9 cellular contexts compared by ENCODE assay signal in genomic region chr1:206672844-206673758, GRCh38. TPM values are rescaled to one million over a fixed set of nuclear protein-coding genes. Genes with fewer than 3 reads are reported as not detected.
DNase-seq lines count a peak whose midpoint lies in the region; ATAC-seq and TF ChIP-seq lines count a peak whose summit lies in the region.
"Had no signal": no experiment of that assay in that cellular context is flagged by ENCODE, and none has a peak within 500 bp of the region (broad histone marks: within the 10 kb centered on the region; RNA-seq: fewer than 3 reads in every experiment).

No MANE protein-coding gene starts in this region.

- H3K4me2 ChIP-seq in neural cell (ENCODE audit: low read length) (no peak overlapping the region), SK-N-SH (no peak overlapping the region)

- POLR2A ChIA-PET in SK-N-SH (lab: Yijun Ruan, JAX), result no interaction called here

- H4K20me1 ChIP-seq in neural cell (ENCODE audit: insufficient read depth) (no peaks in the 10 kb centered on the region), SK-N-SH (ENCODE audit: insufficient read depth) (no peaks in the 10 kb centered on the region)

- no peaks in the 10 kb centered on the region for H3K27me3 ChIP-seq in esophagus muscularis mucosa
- no peaks in the 10 kb centered on the region for H3K27me3 ChIP-seq in neural cell (ENCODE audit: insufficient read depth, low read depth, low read length)
- no peaks in the 10 kb centered on the region for H3K27me3 ChIP-seq in SK-N-SH (ENCODE audit: insufficient read depth)

- ATAC-seq in HG03025 (IDR thresholded peaks at IDR 0.05; ENCODE audit: low FRiP score, unreplicated experiment), result no peak
- ATAC-seq in HG02981 (IDR thresholded peaks at IDR 0.05; ENCODE audit: unreplicated experiment), result no peak
- no peak for ATAC-seq in GM21576 (IDR thresholded peaks at IDR 0.05; ENCODE audit: unreplicated experiment)

- H3K9me2 ChIP-seq in neural cell (ENCODE audit: insufficient read depth, low read length) (no peaks in the 10 kb centered on the region), SK-N-SH (no peaks in the 10 kb centered on the region)

- CTCF ChIA-PET in SK-N-SH (lab: Yijun Ruan, JAX), result interaction anchor here (0.7 to 6.2 kb wide), 11 partner anchors 9 to 240 kb away, joined by 3 to 61 read pairs (median 4); no protein-coding TSS in a partner anchor

- TF ChIP-seq RAD21 in neural cell (conservative IDR thresholded peaks at IDR 0.05) (no peak), SK-N-SH (IDR thresholded peaks at IDR 0.05; ENCODE audit: low read length) (no peak)

- WGBS in esophagus muscularis mucosa, result 45% methylated on average over 6 of the region's 6 CpGs
- 77% methylated on average over 6 of the region's 6 CpGs for WGBS in SK-N-SH (ENCODE audit: low lambda C conversion rate)

- DNase-seq in GDM1 (lab: John Stamatoyannopoulos, UW) (peak; percentile 73), NCI-H146 treated with DMSO at 0.1 percent for 48 hours (lab: John Stamatoyannopoulos, UW; ENCODE audit: unreplicated experiment) (peak; percentile 96), esophagus muscularis mucosa (ENCODE audit: extremely low spot score) (no peak), SK-N-SH (no peak)
- DNase-seq: activated T-cell treated with anti-CD3 and anti-CD28 coated beads for 4 hours had no signal

- TF ChIP-seq EP300 in esophagus muscularis mucosa (IDR thresholded peaks at IDR 0.05) (no peak), neural cell (conservative IDR thresholded peaks at IDR 0.05; ENCODE audit: poor library complexity, severe bottlenecking) (no peak), SK-N-SH (IDR thresholded peaks at IDR 0.05; ENCODE audit: borderline replicate concordance in 1 of 2, low read depth in 1 of 2, low read length in 1 of 2) (no peak)

- H2AFZ ChIP-seq in neural cell (ENCODE audit: low read depth, low read length) (peak overlapping the region; percentile 8), SK-N-SH (ENCODE audit: low read depth) (no peak overlapping the region)

- H3K79me2 ChIP-seq in neural cell (replicated peaks; ENCODE audit: insufficient read depth, low read length) (no peaks in the 10 kb centered on the region), SK-N-SH (ENCODE audit: insufficient read depth) (no peaks in the 10 kb centered on the region)

- no peak for TF ChIP-seq POLR2A in esophagus muscularis mucosa (IDR thresholded peaks at IDR 0.05; ENCODE audit: low read depth)

- H3K36me3 ChIP-seq in esophagus muscularis mucosa (no peaks in the 10 kb centered on the region), neural cell (ENCODE audit: insufficient read depth, low read length) (no peaks in the 10 kb centered on the region), SK-N-SH (replicated peaks in 1 of 2; ENCODE audit: control insufficient read depth in 1 of 2, insufficient read depth in 2 of 2, low read length in 1 of 2) (no peaks in the 10 kb centered on the region)

- H3K4me1 ChIP-seq in esophagus muscularis mucosa (peaks cover 38 to 42% (median 41%) of the 10 kb centered on the region in 4 donors), SK-N-SH (ENCODE audit: control insufficient read depth in 1 of 2, insufficient read depth in 2 of 2, low read depth in 1 of 2, low read length in 1 of 2) (peaks cover 0 to 9% of the 10 kb centered on the region in 2 experiments; a peak in 3 of 4 replicates)

- no peak overlapping the region for H3K9ac ChIP-seq in neural cell (ENCODE audit: low read length)
- no peak overlapping the region for H3K9ac ChIP-seq in SK-N-SH

- H3F3A ChIP-seq in neural cell (ENCODE audit: insufficient read depth, low read length, poor library complexity, severe bottlenecking), result no peaks in the 10 kb centered on the region
- no peaks in the 10 kb centered on the region for H3F3A ChIP-seq in SK-N-SH (replicated peaks; ENCODE audit: insufficient read depth)

- H3K27ac ChIP-seq in esophagus muscularis mucosa (replicated peaks in 1 of 4) (peak overlapping the region; percentile 58 to 82 (median 76)), neural cell (ENCODE audit: low read length) (peak overlapping the region; percentile 39), SK-N-SH (ENCODE audit: low read depth in 2 of 2, low read length in 1 of 2) (no peak overlapping the region)

- intact Hi-C loops in esophagus muscularis mucosa (cut with DNase I), result no loop called here

- no peaks in the 10 kb centered on the region for H3K9me3 ChIP-seq in esophagus muscularis mucosa
- no peaks in the 10 kb centered on the region for H3K9me3 ChIP-seq in neural cell (ENCODE audit: low read length)
- no peaks in the 10 kb centered on the region for H3K9me3 ChIP-seq in SK-N-SH

- H3K4me3 ChIP-seq in esophagus muscularis mucosa, result no peak overlapping the region
- H3K4me3 ChIP-seq in neural cell (ENCODE audit: low read length), result no peak overlapping the region
- no peak overlapping the region for H3K4me3 ChIP-seq in SK-N-SH (ENCODE audit: low read depth in 2 of 2, low read length in 1 of 2)

- TF ChIP-seq CTCF in esophagus muscularis mucosa (IDR thresholded peaks at IDR 0.05), result no peak
- no peak for TF ChIP-seq CTCF in neural cell (IDR thresholded peaks at IDR 0.05; ENCODE audit: poor library complexity, severe bottlenecking)
- no peak for TF ChIP-seq CTCF in SK-N-SH (IDR thresholded peaks at IDR 0.05)

TF ChIP-seq in neural cell, 6 proteins besides CTCF, POLR2A, EP300 and RAD21 (continues in another document):
- no peak for TF ChIP-seq REST (IDR thresholded peaks at IDR 0.05; ENCODE audit: borderline replicate concordance)
- TF ChIP-seq SMC3 (conservative IDR thresholded peaks at IDR 0.05; ENCODE audit: poor library complexity), result no peak
- no peak for TF ChIP-seq MXI1 (conservative IDR thresholded peaks at IDR 0.05; ENCODE audit: poor library complexity, severe bottlenecking)
- TF ChIP-seq TAF1 (IDR thresholded peaks at IDR 0.05; ENCODE audit: low read depth), result no peak

TF ChIP-seq in SK-N-SH, 30 proteins besides CTCF, POLR2A, EP300 and RAD21:
- TF ChIP-seq TAF1 (IDR thresholded peaks at IDR 0.05; ENCODE audit: borderline replicate concordance, low read depth, low read length), result no peak
- TF ChIP-seq, protein P1, sequence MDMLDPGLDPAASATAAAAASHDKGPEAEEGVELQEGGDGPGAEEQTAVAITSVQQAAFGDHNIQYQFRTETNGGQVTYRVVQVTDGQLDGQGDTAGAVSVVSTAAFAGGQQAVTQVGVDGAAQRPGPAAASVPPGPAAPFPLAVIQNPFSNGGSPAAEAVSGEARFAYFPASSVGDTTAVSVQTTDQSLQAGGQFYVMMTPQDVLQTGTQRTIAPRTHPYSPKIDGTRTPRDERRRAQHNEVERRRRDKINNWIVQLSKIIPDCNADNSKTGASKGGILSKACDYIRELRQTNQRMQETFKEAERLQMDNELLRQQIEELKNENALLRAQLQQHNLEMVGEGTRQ (IDR thresholded peaks at IDR 0.05; ENCODE audit: borderline replicate concordance, low read depth, low read length), result no peak
- TF ChIP-seq MXI1 (IDR thresholded peaks at IDR 0.05; ENCODE audit: low read depth, low read length), result no peak
- no peak for TF ChIP-seq USF1 (IDR thresholded peaks at IDR 0.05; ENCODE audit: borderline replicate concordance, low read depth)
- no peak for TF ChIP-seq EZH2phosphoT487 (IDR thresholded peaks at IDR 0.05; ENCODE audit: borderline replicate concordance, low read depth)
- no peak for TF ChIP-seq NRF1 (IDR thresholded peaks at IDR 0.05; ENCODE audit: low read depth, low read length)
- TF ChIP-seq, protein P2, sequence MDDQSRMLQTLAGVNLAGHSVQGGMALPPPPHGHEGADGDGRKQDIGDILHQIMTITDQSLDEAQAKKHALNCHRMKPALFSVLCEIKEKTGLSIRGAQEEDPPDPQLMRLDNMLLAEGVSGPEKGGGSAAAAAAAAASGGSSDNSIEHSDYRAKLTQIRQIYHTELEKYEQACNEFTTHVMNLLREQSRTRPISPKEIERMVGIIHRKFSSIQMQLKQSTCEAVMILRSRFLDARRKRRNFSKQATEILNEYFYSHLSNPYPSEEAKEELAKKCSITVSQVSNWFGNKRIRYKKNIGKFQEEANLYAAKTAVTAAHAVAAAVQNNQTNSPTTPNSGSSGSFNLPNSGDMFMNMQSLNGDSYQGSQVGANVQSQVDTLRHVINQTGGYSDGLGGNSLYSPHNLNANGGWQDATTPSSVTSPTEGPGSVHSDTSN (IDR thresholded peaks at IDR 0.05), result no peak
- no peak for TF ChIP-seq CHD2 (IDR thresholded peaks at IDR 0.05; ENCODE audit: low read length, partially characterized antibody)
- TF ChIP-seq MEF2A (IDR thresholded peaks at IDR 0.05; ENCODE audit: borderline replicate concordance, low read depth), result no peak
- TF ChIP-seq ELF1 (IDR thresholded peaks at IDR 0.05), result no peak
- no peak for TF ChIP-seq FOXJ3 (CRISPR knock-in tag; IDR thresholded peaks at IDR 0.05)
TF ChIP-seq in SK-N-SH: peak in this region for 0.

RNA-seq across cellular contexts. Expression of gene MAPKAPK2, which starts 11.6 kb away (rescaled TPM):
- total RNA-seq in esophagus muscularis mucosa, result 10 to 100 TPM; 37.8 to 70.1 (median 61.7) TPM
- polyA plus RNA-seq in neural cell (9.0 and 9.1 TPM in 2 replicates), SK-N-SH (2012; rRNA removed) (45.9 and 46.8 TPM in 2 replicates)
- 9.7 and 12.6 TPM in 2 replicates for polyA minus RNA-seq in neural cell
- 34.8 and 47.6 TPM in 2 replicates for polyA plus RNA-seq in SK-N-SH (2012; cell fraction: cytosol; rRNA removed)
- polyA plus RNA-seq in SK-N-SH (2012; cell fraction: nucleus; rRNA removed), result 75.5 and 84.1 TPM in 2 replicates

RNA-seq across cellular contexts. Expression of gene DYRK3, which starts 37.8 kb away (rescaled TPM):
- 10 to 100 TPM in 2 of 4 donors, 1 to 10 TPM in 2; 5.6 to 14.7 (median 9.0) TPM for total RNA-seq in esophagus muscularis mucosa
- 7.5 and 8.3 TPM in 2 replicates for polyA plus RNA-seq in neural cell
- polyA minus RNA-seq in neural cell, result 15.8 and 24.0 TPM in 2 replicates
- 3.6 and 5.8 TPM in 2 replicates for polyA plus RNA-seq in SK-N-SH (2012; rRNA removed)
- polyA plus RNA-seq in SK-N-SH (2012; cell fraction: cytosol; rRNA removed), result 5.1 and 5.5 TPM in 2 replicates
- 3.8 and 6.9 TPM in 2 replicates for polyA plus RNA-seq in SK-N-SH (2012; cell fraction: nucleus; rRNA removed)

Comparison
In these comparisons a context has a peak if more than half of its experiments do, and no peak if none do; other contexts are left out.
1. DNase-seq: peak in GDM1 (single experiment) and NCI-H146 treated with DMSO at 0.1 percent for 48 hours (single experiment); none in esophagus muscularis mucosa (single experiment) and SK-N-SH (single experiment).
2. H3K27ac ChIP-seq: peak in esophagus muscularis mucosa (4 of 4) and neural cell (single experiment); none in SK-N-SH (0 of 2).